Comparison of ENCODE assay signal across 8 cellular contexts in the genomic region with DNA sequence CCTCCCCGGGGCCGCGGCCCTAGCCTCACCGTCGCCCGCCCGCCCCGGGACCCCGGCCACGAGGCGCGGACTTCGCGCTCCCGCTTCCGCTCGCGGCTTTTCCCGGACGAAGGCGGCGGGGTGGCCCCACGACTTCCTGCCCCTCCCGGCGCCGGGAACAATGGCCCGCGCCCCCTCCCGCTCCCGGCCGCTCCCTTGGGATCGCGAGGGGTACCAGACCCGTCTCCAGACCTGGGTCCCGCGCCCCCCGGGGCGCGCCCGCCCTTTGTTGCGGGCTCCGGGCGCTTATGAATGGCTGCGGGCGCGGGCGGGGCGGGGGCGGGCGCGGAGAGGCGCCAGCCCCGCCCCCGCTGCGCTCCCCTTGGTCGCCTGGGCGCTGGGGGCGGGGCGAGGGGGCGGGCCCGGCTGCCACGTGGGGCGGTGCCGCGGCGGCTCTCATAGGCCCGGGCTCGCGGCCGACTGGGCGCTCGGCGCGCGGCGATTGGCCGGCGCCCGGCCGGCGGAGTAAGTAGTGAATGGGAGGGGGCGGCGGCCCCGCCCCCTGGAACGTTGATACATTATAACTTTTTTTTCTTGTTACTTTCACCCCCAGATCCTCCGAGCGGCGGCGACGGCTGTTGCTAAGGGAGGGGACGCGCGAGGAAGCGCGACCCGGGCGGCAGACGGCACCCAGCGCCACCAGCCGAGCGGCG. TPM values are rescaled to one million over a fixed set of nuclear protein-coding genes. Genes with fewer than 3 reads are reported as not detected.
DNase-seq lines count a peak whose midpoint lies in the region; FAIRE-seq and TF ChIP-seq lines count a peak whose summit lies in the region.

No MANE protein-coding gene starts in this region.

- H3K4me1 ChIP-seq in HAP-1 (peaks cover 8% of the 10 kb centered on the region), neutrophil (ENCODE audit: control insufficient read depth in 1 of 2, insufficient read depth in 1 of 2, low read depth in 1 of 2, low read length in 1 of 2) (peaks cover 36 to 46% of the 10 kb centered on the region in 2 experiments)

- H3K4me3 ChIP-seq in HAP-1 = peak overlapping the region; percentile 83
- H3K4me3 ChIP-seq in neutrophil (ENCODE audit: low read depth in 1 of 2, low read length in 1 of 2) = peak overlapping the region; percentile 75 to 98

- no peak for FAIRE-seq in frontal cortex (lab: Jason Lieb, UNC)

- DNase-seq in EL (peak; percentile 96), HAP-1 (ENCODE audit: low spot score in 2 of 2) (peak; percentile 92 to 93), MV-4-11 (lab: John Stamatoyannopoulos, UW) (peak; percentile 95), SIG-M5 treated with dmso at 0.1 percent for 504 hours (lab: John Stamatoyannopoulos, UW; ENCODE audit: unreplicated experiment) (peak; percentile 91), frontal cortex (ENCODE audit: low spot score in 2 of 2) (peak; percentile 89 to 98), substantia nigra (lab: John Stamatoyannopoulos, UW) (peak; percentile 69 to 98 (median 88))
- peak; percentile 94 for DNase-seq in activated naive CD4-positive, alpha-beta T cell treated with Interleukin-2 at 50 U/mL for 16 hours

- H3K9me3 ChIP-seq in HAP-1 (no peaks in the 10 kb centered on the region), neutrophil (peaks cover 5% of the 10 kb centered on the region)

- in situ Hi-C loops in HAP-1 (cut with MboI; ENCODE audit: low sequenced_read_pairs) = loop anchor here (10.0 kb wide), 1 partner anchor 325 kb away; the partner anchor contains the start of gene ARID3A

- peaks cover 30% of the 10 kb centered on the region for H3K36me3 ChIP-seq in HAP-1 (replicated peaks)
- peaks cover 44% of the 10 kb centered on the region for H3K36me3 ChIP-seq in neutrophil

- no peaks in the 10 kb centered on the region for H3K27me3 ChIP-seq in HAP-1 (ENCODE audit: low read depth)
- H3K27me3 ChIP-seq in neutrophil = no peaks in the 10 kb centered on the region

- TF ChIP-seq CTCF in neutrophil (IDR thresholded peaks at IDR 0.05) = no peak

- H3K27ac ChIP-seq in neutrophil (peak overlapping the region; percentile 100), substantia nigra (ENCODE audit: low read depth, low read length, poor library complexity, severe bottlenecking) (peak overlapping the region; percentile 100)

RNA-seq across cellular contexts. Expression of gene MIDN, which starts 1.1 kb away (rescaled TPM):
- total RNA-seq in frontal cortex = 14.3 TPM

RNA-seq across cellular contexts. Expression of gene ATP5F1D, which starts 7.9 kb away (rescaled TPM):
- 11.0 TPM for total RNA-seq in frontal cortex

RNA-seq across cellular contexts. Expression of gene CBARP, which starts 11.6 kb away (rescaled TPM):
- total RNA-seq in frontal cortex = 5.3 TPM

RNA-seq across cellular contexts. Expression of gene CIRBP, which starts 19.7 kb away (rescaled TPM):
- total RNA-seq in frontal cortex = 573 TPM

RNA-seq across cellular contexts. Expression of gene FAM174C, which starts 25.9 kb away (rescaled TPM):
- 8.6 TPM for total RNA-seq in frontal cortex

Comparison
In these comparisons a context has a peak if more than half of its experiments do, and no peak if none do; other contexts are left out.
1. Peak in every context shown above with its lines: DNase-seq, H3K4me3 ChIP-seq and H3K27ac ChIP-seq.